Comparison of ENCODE assay signal across 8 cellular contexts in genomic region chr3:72487078-72487765, GRCh38. TPM values are rescaled to one million over a fixed set of nuclear protein-coding genes. Genes with fewer than 3 reads are reported as not detected.
DNase-seq lines count a peak whose midpoint lies in the region; ATAC-seq, FAIRE-seq and TF ChIP-seq lines count a peak whose summit lies in the region.

No MANE protein-coding gene starts in this region.

- in situ Hi-C loops in GM13977 (cut with MboI; ENCODE audit: low pct_unique_long_range_greater_than_20kb, low sequenced_read_pairs, unreplicated experiment): no loop called here

- no peak overlapping the region for H3K27ac ChIP-seq in pancreas

- H3K27me3 ChIP-seq in pancreas: no peaks in the 10 kb centered on the region

- ATAC-seq in pancreas: peak; percentile 51 to 77 (median 60)
- no peak for ATAC-seq in GM18868 (IDR thresholded peaks at IDR 0.05; ENCODE audit: unreplicated experiment)
- ATAC-seq in GM19467 (IDR thresholded peaks at IDR 0.05; ENCODE audit: unreplicated experiment): no peak

- no peak for TF ChIP-seq CTCF in GM13977 (IDR thresholded peaks at IDR 0.05; ENCODE audit: extremely low read depth, insufficient read depth, missing control alignments)
- TF ChIP-seq CTCF in pancreas (IDR thresholded peaks at IDR 0.05): no peak

- WGBS in pancreas, 2 donors: 43 to 49% methylated on average over 11 of the region's 11 CpGs

- FAIRE-seq in pancreas (lab: Jason Lieb, UNC): no peak

- H3K36me3 ChIP-seq in pancreas: no peaks in the 10 kb centered on the region

- DNase-seq in GM13977 (ENCODE audit: low spot score) (peak; percentile 20), RKO (ENCODE audit: low spot score) (peak; percentile 40), epidermal melanocyte (ENCODE audit: insufficient read length, low spot score) (peak; percentile 70), pancreas (peak in 5 of 6 donors; percentile 36 to 54 (median 46)), NCI-H1105 (lab: John Stamatoyannopoulos, UW) (no peak), activated gamma-delta T cell (lab: John Stamatoyannopoulos, UW) (no peak)

- intact Hi-C loops in pancreas (cut with DNase I): no loop called here

- no peak overlapping the region for H3K4me3 ChIP-seq in pancreas

- H3K4me1 ChIP-seq in pancreas: peaks cover 0 to 9% (median 5%) of the 10 kb centered on the region in 3 donors

- no peaks in the 10 kb centered on the region for H3K9me3 ChIP-seq in pancreas

RNA-seq across cellular contexts. Expression of gene RYBP, which starts 40.8 kb away (rescaled TPM):
- total RNA-seq in pancreas: 1 to 10 TPM; 3.0 to 7.8 (median 4.4) TPM
- 1 to 10 TPM; 2.5 to 7.2 TPM for polyA plus RNA-seq in pancreas

Comparison
In these comparisons a context has a peak if more than half of its experiments do, and no peak if none do; other contexts are left out.
1. DNase-seq: peak in GM13977 (single experiment), RKO (single experiment), epidermal melanocyte (single experiment) and pancreas (5 of 6); none in NCI-H1105 (single experiment) and activated gamma-delta T cell (single experiment).
2. ATAC-seq: peak in pancreas (4 of 4); none in GM18868 (single experiment) and GM19467 (single experiment).